Comparison of ENCODE assay signal across 9 cellular contexts in the genomic region with DNA sequence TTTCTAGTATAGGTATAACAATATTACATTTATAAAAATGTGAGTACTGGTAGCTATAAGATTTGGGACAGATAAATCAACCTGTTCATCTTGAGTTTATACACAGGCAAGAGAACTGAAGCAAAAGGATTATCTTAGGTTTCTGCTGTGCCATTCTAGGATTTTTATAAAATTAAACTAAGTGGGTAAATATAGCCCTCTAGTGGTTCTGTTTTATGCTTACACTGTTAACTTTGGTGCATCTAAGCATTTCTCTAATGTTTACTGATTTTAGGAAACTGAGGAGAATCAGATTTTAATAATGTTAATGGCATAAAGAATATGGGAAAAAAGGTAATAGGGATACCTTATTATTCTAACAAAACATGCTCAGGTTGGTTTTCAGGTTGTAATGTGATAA. TPM values are rescaled to one million over a fixed set of nuclear protein-coding genes. Genes with fewer than 3 reads are reported as not detected.
DNase-seq lines count a peak whose midpoint lies in the region; ATAC-seq and TF ChIP-seq lines count a peak whose summit lies in the region.
"Had no signal": no experiment of that assay in that cellular context is flagged by ENCODE, and none has a peak within 500 bp of the region (broad histone marks: within the 10 kb centered on the region; RNA-seq: fewer than 3 reads in every experiment).

No MANE protein-coding gene starts in this region.

- H3K4me1 ChIP-seq in A673 (ENCODE audit: insufficient read depth, low read length, poor library complexity, severe bottlenecking) (no peaks in the 10 kb centered on the region), breast epithelium (no peaks in the 10 kb centered on the region)

- POLR2A ChIA-PET in A673 (lab: Charles Lee; ENCODE audit: low non-redundant PET) = no interaction called here

- no peak for ATAC-seq in GM18505 (IDR thresholded peaks at IDR 0.05; ENCODE audit: unreplicated experiment)

- TF ChIP-seq RAD21 in Ishikawa (IDR thresholded peaks at IDR 0.05; ENCODE audit: low read depth) = peak; percentile 26

- no peaks in the 10 kb centered on the region for H3K9me3 Mint-ChIP-seq in mesothelial cell of epicardium

- CTCF ChIA-PET in A673 (lab: Charles Lee) = no interaction called here

- peaks cover 7% of the 10 kb centered on the region for H3K36me3 Mint-ChIP-seq in mesothelial cell of epicardium

- TF ChIP-seq CTCF in A673 (conservative IDR thresholded peaks at IDR 0.05; ENCODE audit: low read depth, low read length) = peak; percentile 62
- TF ChIP-seq CTCF in GM12874 (IDR thresholded peaks at IDR 0.05; ENCODE audit: insufficient read depth, low read depth, low read length) = 0 out of 2 replicates have a peak, but pooled peaks have one; percentile 2
- TF ChIP-seq CTCF in breast epithelium (IDR thresholded peaks at IDR 0.05) = peak; percentile 11 to 34 (median 33)
- peak; percentile 66 for TF ChIP-seq CTCF in mesothelial cell of epicardium (IDR thresholded peaks at IDR 0.05; ENCODE audit: unreplicated experiment)

- H3K36me3 ChIP-seq in A673 (ENCODE audit: insufficient read depth, low read length, poor library complexity, severe bottlenecking) (peaks cover 47% of the 10 kb centered on the region), breast epithelium (peaks cover 3% of the 10 kb centered on the region)

- no peak for TF ChIP-seq EP300 in Ishikawa (IDR thresholded peaks at IDR 0.05; ENCODE audit: borderline replicate concordance)

- H3K9me3 ChIP-seq in A673 (ENCODE audit: low read depth, low read length, poor library complexity, severe bottlenecking) (no peaks in the 10 kb centered on the region), breast epithelium (no peaks in the 10 kb centered on the region)

- H3K4me3 ChIP-seq in A673 (ENCODE audit: low read depth, low read length, poor library complexity, severe bottlenecking) = no peak overlapping the region
- H3K4me3 ChIP-seq in breast epithelium = no peak overlapping the region

- BruUV-seq in A673 (replicated peaks; lab: Mats Ljungman, UMichigan) = no TSS peak

- no peak overlapping the region for H3K27ac Mint-ChIP-seq in mesothelial cell of epicardium

- DNase-seq in A673 (ENCODE audit: low spot score) = peak; percentile 40
- DNase-seq in breast epithelium (ENCODE audit: low spot score in 2 of 2) = no peak
- DNase-seq in mesothelial cell of epicardium (ENCODE audit: low spot score in 2 of 2, unreplicated experiment in 2 of 2) = no peak
- DNase-seq in activated CD4-positive, CD25-positive, alpha-beta regulatory T cell (lab: John Stamatoyannopoulos, UW) = no peak
- no peak for DNase-seq in posterior cingulate gyrus

- TF ChIP-seq POLR2A in breast epithelium (IDR thresholded peaks at IDR 0.05) (no peak), GM18505 (IDR thresholded peaks at IDR 0.05; ENCODE audit: borderline replicate concordance, extremely low read depth, insufficient read depth, insufficient read length) (no peak)

- no peak overlapping the region for H3K4me3 Mint-ChIP-seq in mesothelial cell of epicardium

- H3K4me1 Mint-ChIP-seq in mesothelial cell of epicardium = no peaks in the 10 kb centered on the region

- no peaks in the 10 kb centered on the region for H3K27me3 ChIP-seq in A673 (replicated peaks; ENCODE audit: insufficient read depth, low read depth, low read length, poor library complexity)
- no peaks in the 10 kb centered on the region for H3K27me3 ChIP-seq in breast epithelium

- H3K27ac ChIP-seq in A673 (ENCODE audit: low read depth, low read length, poor library complexity, severe bottlenecking) = no peak overlapping the region
- no peak overlapping the region for H3K27ac ChIP-seq in breast epithelium

- intact Hi-C loops in A673 (cut with micrococcal nuclease; ENCODE audit: unreplicated experiment) = no loop called here
- intact Hi-C loops in breast epithelium (cut with DNase I; ENCODE audit: low total_unique reads) = no loop called here
- intact Hi-C loops in posterior cingulate gyrus (cut with DNase I) = loop anchor here (10.0 kb wide), 1 partner anchor 148 kb away; no protein-coding TSS in a partner anchor

- H3K27me3 Mint-ChIP-seq in mesothelial cell of epicardium (ENCODE audit: low read depth) = no peaks in the 10 kb centered on the region

TF ChIP-seq in Ishikawa, 13 proteins besides CTCF, POLR2A, EP300 and RAD21:
- TF ChIP-seq TEAD4 (IDR thresholded peaks at IDR 0.05) (no peak), NFIC (IDR thresholded peaks at IDR 0.05) (no peak), YY1 (IDR thresholded peaks at IDR 0.05; ENCODE audit: low read depth) (no peak), CREB1 (IDR thresholded peaks at IDR 0.05; ENCODE audit: low read depth) (no peak), CEBPB (IDR thresholded peaks at IDR 0.05) (no peak), TAF1 (IDR thresholded peaks at IDR 0.05; ENCODE audit: low read depth) (no peak), ZBTB7A (IDR thresholded peaks at IDR 0.05; ENCODE audit: low read depth) (no peak), FOXM1 (IDR thresholded peaks at IDR 0.05; ENCODE audit: borderline replicate concordance, low read depth) (no peak), TCF12 (IDR thresholded peaks at IDR 0.05; ENCODE audit: low read depth) (no peak), EGR1 (IDR thresholded peaks at IDR 0.05) (no peak)
- TF ChIP-seq, protein P1, sequence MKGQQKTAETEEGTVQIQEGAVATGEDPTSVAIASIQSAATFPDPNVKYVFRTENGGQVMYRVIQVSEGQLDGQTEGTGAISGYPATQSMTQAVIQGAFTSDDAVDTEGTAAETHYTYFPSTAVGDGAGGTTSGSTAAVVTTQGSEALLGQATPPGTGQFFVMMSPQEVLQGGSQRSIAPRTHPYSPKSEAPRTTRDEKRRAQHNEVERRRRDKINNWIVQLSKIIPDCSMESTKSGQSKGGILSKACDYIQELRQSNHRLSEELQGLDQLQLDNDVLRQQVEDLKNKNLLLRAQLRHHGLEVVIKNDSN (IDR thresholded peaks at IDR 0.05) = no peak
- TF ChIP-seq, protein P2, sequence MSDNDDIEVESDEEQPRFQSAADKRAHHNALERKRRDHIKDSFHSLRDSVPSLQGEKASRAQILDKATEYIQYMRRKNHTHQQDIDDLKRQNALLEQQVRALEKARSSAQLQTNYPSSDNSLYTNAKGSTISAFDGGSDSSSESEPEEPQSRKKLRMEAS (IDR thresholded peaks at IDR 0.05) = no peak
- TF ChIP-seq, protein P3, sequence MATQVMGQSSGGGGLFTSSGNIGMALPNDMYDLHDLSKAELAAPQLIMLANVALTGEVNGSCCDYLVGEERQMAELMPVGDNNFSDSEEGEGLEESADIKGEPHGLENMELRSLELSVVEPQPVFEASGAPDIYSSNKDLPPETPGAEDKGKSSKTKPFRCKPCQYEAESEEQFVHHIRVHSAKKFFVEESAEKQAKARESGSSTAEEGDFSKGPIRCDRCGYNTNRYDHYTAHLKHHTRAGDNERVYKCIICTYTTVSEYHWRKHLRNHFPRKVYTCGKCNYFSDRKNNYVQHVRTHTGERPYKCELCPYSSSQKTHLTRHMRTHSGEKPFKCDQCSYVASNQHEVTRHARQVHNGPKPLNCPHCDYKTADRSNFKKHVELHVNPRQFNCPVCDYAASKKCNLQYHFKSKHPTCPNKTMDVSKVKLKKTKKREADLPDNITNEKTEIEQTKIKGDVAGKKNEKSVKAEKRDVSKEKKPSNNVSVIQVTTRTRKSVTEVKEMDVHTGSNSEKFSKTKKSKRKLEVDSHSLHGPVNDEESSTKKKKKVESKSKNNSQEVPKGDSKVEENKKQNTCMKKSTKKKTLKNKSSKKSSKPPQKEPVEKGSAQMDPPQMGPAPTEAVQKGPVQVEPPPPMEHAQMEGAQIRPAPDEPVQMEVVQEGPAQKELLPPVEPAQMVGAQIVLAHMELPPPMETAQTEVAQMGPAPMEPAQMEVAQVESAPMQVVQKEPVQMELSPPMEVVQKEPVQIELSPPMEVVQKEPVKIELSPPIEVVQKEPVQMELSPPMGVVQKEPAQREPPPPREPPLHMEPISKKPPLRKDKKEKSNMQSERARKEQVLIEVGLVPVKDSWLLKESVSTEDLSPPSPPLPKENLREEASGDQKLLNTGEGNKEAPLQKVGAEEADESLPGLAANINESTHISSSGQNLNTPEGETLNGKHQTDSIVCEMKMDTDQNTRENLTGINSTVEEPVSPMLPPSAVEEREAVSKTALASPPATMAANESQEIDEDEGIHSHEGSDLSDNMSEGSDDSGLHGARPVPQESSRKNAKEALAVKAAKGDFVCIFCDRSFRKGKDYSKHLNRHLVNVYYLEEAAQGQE (IDR thresholded peaks at IDR 0.05; ENCODE audit: low read depth) = no peak

RNA-seq across cellular contexts. Expression of a gene that starts 1.1 kb away (rescaled TPM):
- total RNA-seq in A673 (2021) = 0.28 and 0.47 TPM in 2 replicates
- total RNA-seq in breast epithelium = under 1 TPM in 2 of 3 donors, not detected in 1; 0.66 to 0.73 TPM
- 0.29 to 0.45 TPM (median 0.40 TPM) in 3 replicates for total RNA-seq in mesothelial cell of epicardium
- total RNA-seq: H1 had no signal

RNA-seq across cellular contexts. Expression of a gene that starts 11.2 kb away (rescaled TPM):
- total RNA-seq in A673 (2021) (56.0 and 67.6 TPM in 2 replicates), breast epithelium (1 to 10 TPM; 6.1 to 7.9 (median 7.9) TPM), mesothelial cell of epicardium (25.6 to 29.5 TPM (median 27.8 TPM) in 3 replicates)

RNA-seq across cellular contexts. Expression of a gene that starts 21.2 kb away (rescaled TPM):
- total RNA-seq in A673 (2021) (0.26 and 0.33 TPM in 2 replicates), breast epithelium (under 1 TPM; 0.16 to 0.66 (median 0.59) TPM), mesothelial cell of epicardium (0.14 to 0.29 TPM (median 0.16 TPM) in 3 replicates)
- total RNA-seq: H1 had no signal

RNA-seq across cellular contexts. Expression of a gene that starts 24.9 kb away (rescaled TPM):
- total RNA-seq in A673 (2021) = 0.86 and 1.6 TPM in 2 replicates
- 10 to 100 TPM; 15.8 to 56.5 (median 32.1) TPM for total RNA-seq in breast epithelium
- 485 to 506 TPM (median 505 TPM) in 3 replicates for total RNA-seq in mesothelial cell of epicardium
- total RNA-seq: H1 had no signal

Comparison
In these comparisons a context has a peak if more than half of its experiments do, and no peak if none do; other contexts are left out.
1. CTCF ChIP-seq: peak in every context shown above with its lines; median percentile 66 in mesothelial cell of epicardium; 62 in A673; 33 in breast epithelium; 2 in GM12874.